31 cellular contexts compared by ENCODE assay signal in the genomic region with DNA sequence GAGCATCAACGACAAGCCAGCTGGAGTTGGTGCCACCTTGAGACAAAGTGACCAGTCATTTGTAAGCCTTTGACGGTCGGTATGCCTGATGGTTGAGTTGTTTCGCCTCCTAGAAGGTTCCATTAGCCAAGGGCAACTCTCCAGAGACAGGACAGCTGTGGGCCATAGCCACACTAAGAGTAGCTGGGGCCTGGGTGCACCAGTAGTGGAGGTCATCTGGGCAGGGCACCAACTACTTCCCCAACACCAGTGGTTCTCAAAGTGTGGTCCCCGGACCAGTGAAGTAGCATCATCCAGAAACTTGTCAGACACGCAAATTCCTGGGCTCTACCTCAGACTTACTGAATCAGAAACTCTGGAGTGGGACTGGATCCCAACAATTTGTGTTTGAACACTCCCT.
DNase-seq lines count a peak whose midpoint lies in the region; FAIRE-seq and TF ChIP-seq lines count a peak whose summit lies in the region.
"Had no signal": no experiment of that assay in that cellular context is flagged by ENCODE, and none has a peak within 500 bp of the region (broad histone marks: within the 10 kb centered on the region; RNA-seq: fewer than 3 reads in every experiment).

No MANE protein-coding gene starts in this region.

- WGBS in esophagus muscularis mucosa, result 87% methylated on average over 4 of the region's 6 CpGs

- no peak overlapping the region for H3K27ac ChIP-seq in esophagus muscularis mucosa (replicated peaks in 1 of 4)
- H3K27ac ChIP-seq: 22Rv1; A549; BLaER1; BLaER1 treated with 17β-estradiol and CSF1 and Interleukin-3, amounts not matched to agents 10 nM and 100 nM; C4-2B had no signal

- intact Hi-C loops in esophagus muscularis mucosa (cut with DNase I), result no loop called here

- H3K36me3 ChIP-seq in esophagus muscularis mucosa, result no peaks in the 10 kb centered on the region
- H3K36me3 ChIP-seq: BE2C; BLaER1; BLaER1 treated with 17β-estradiol and CSF1 and Interleukin-3, amounts not matched to agents 10 nM and 100 nM had no signal

- no peak for TF ChIP-seq EP300 in esophagus muscularis mucosa (IDR thresholded peaks at IDR 0.05)

- no peak overlapping the region for H3K4me3 ChIP-seq in esophagus muscularis mucosa
- H3K4me3 ChIP-seq: A549; BLaER1; BLaER1 treated with 17β-estradiol and CSF1 and Interleukin-3, amounts not matched to agents 10 nM and 100 nM had no signal

- no peak for DNase-seq in HTR-8/SVneo (ENCODE audit: insufficient read length, low spot score)
- peak; percentile 91 for DNase-seq in esophagus muscularis mucosa (ENCODE audit: extremely low spot score)
- DNase-seq in NCI-H2029 (lab: John Stamatoyannopoulos, UW), result no peak
- DNase-seq in epidermal melanocyte (ENCODE audit: insufficient read length, low spot score), result no peak
- DNase-seq: 8988T; ACHN; AML-193; BE2C; C1 segment of cervical spinal cord; Caco-2; Calu3; CD4-positive, alpha-beta memory T cell; CD4-positive, alpha-beta T cell; CD4-positive, CD25-positive, alpha-beta regulatory T cell; CD8-positive, alpha-beta memory T cell; CD8-positive, alpha-beta T cell; COR-L47; DMS 273 treated with DMSO at 0.1 percent for 48 hours; DMS153; DMS53; DMS79; DMS79 treated with DMSO at 0.1 percent for 48 hours; DND-41; EL had no signal

- H3K4me1 ChIP-seq in esophagus muscularis mucosa, result no peaks in the 10 kb centered on the region
- H3K4me1 ChIP-seq: A549; BE2C; BLaER1; BLaER1 treated with 17β-estradiol and CSF1 and Interleukin-3, amounts not matched to agents 10 nM and 100 nM; Caco-2 had no signal

- no peaks in the 10 kb centered on the region for H3K9me3 ChIP-seq in esophagus muscularis mucosa
- H3K9me3 ChIP-seq: A549; BE2C; BLaER1; BLaER1 treated with 17β-estradiol and CSF1 and Interleukin-3, amounts not matched to agents 10 nM and 100 nM had no signal

- TF ChIP-seq CTCF in esophagus muscularis mucosa (IDR thresholded peaks at IDR 0.05), result no peak

- H3K27me3 ChIP-seq in esophagus muscularis mucosa, result no peaks in the 10 kb centered on the region
- H3K27me3 ChIP-seq: BE2C; BLaER1; BLaER1 treated with 17β-estradiol and CSF1 and Interleukin-3, amounts not matched to agents 10 nM and 100 nM had no signal

- peak; percentile 58 for FAIRE-seq in HTR-8/SVneo (lab: Jason Lieb, UNC)
- FAIRE-seq: A204.1, A549, D721Med had no signal

- no peak for TF ChIP-seq POLR2A in esophagus muscularis mucosa (IDR thresholded peaks at IDR 0.05; ENCODE audit: low read depth)
